1 cellular context compared by ENCODE assay signal in the genomic region with DNA sequence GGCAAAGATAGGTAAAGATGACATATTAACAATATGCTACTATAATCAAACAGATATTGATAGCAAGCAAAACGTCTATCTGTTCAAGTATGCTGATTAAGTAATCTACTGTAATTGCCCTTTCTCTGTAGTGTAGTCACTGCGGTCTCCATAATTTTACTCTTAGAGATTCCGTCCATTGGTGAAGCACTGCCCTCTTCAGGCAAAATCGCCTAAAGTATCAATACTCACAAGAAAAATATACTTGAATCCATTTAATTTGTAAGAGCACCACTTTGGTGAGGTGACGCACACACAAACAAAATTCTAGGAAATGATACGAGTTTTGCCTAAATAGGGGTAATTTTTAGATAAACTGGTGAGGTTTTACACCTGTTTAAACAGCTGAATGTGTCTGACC.
TF ChIP-seq lines count a peak whose summit lies in the region.

No MANE protein-coding gene starts in this region.

TF ChIP-seq in A549, 52 proteins besides CTCF, POLR2A, EP300 and RAD21 (continued from another document):
- TF ChIP-seq, protein P1, sequence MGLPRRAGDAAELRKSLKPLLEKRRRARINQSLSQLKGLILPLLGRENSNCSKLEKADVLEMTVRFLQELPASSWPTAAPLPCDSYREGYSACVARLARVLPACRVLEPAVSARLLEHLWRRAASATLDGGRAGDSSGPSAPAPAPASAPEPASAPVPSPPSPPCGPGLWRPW (IDR thresholded peaks at IDR 0.05), result no peak
- TF ChIP-seq TP53 (CRISPR knock-in tag; IDR thresholded peaks at IDR 0.05) (no peak), ZNF302 (CRISPR knock-in tag; IDR thresholded peaks at IDR 0.05) (no peak), CHD2 (IDR thresholded peaks at IDR 0.05; ENCODE audit: low read length, partially characterized antibody) (no peak)
TF ChIP-seq in A549: peak in this region for 0.
